Comparison of ENCODE assay signal across 8 cellular contexts in genomic region chr6:149233056-149233715, GRCh38.
DNase-seq lines count a peak whose midpoint lies in the region; ATAC-seq and TF ChIP-seq lines count a peak whose summit lies in the region.

No MANE protein-coding gene starts in this region.

- no peaks in the 10 kb centered on the region for H3K36me3 ChIP-seq in mammary epithelial cell (ENCODE audit: insufficient read depth, low read length)

- peaks cover 32% of the 10 kb centered on the region for H3K4me1 ChIP-seq in mammary epithelial cell (ENCODE audit: insufficient read depth, low read length)

- peaks cover 45% of the 10 kb centered on the region for H3K4me1 Mint-ChIP-seq in HFFc6 (ENCODE audit: low read depth)
- peaks cover 55% of the 10 kb centered on the region for H3K4me1 Mint-ChIP-seq in T-helper 2 cell treated with Interferon-gamma antibody and Interleukin-4, amounts not matched to agents 5 μg/mL and 100 μg/mL, for 36 hours (ENCODE audit: low read depth)
- peaks cover 54% of the 10 kb centered on the region for H3K4me1 Mint-ChIP-seq in osteocyte (ENCODE audit: unreplicated experiment)

- H3K27ac ChIP-seq in mammary epithelial cell (ENCODE audit: insufficient read depth, low read depth, low read length) = peak overlapping the region; percentile 77

- H3K36me3 Mint-ChIP-seq in HFFc6 (ENCODE audit: low read depth) = peaks cover 30% of the 10 kb centered on the region
- H3K36me3 Mint-ChIP-seq in T-helper 2 cell treated with Interferon-gamma antibody and Interleukin-4, amounts not matched to agents 5 μg/mL and 100 μg/mL, for 36 hours (ENCODE audit: low read depth) = peaks cover 21% of the 10 kb centered on the region
- peaks cover 2% of the 10 kb centered on the region for H3K36me3 Mint-ChIP-seq in osteocyte (ENCODE audit: unreplicated experiment)

- H3K9me3 ChIP-seq in mammary epithelial cell (replicated peaks; ENCODE audit: insufficient read depth, low read length) = peaks cover 2% of the 10 kb centered on the region

- H3K4me2 ChIP-seq in mammary epithelial cell (ENCODE audit: insufficient read depth, low read depth, low read length) = peak overlapping the region; percentile 81

- BruUV-seq in mammary epithelial cell (replicated peaks; lab: Mats Ljungman, UMichigan) = no TSS peak

- H3K4me3 ChIP-seq in mammary epithelial cell (replicated peaks in 1 of 3; ENCODE audit: insufficient read depth in 1 of 3, low read depth in 2 of 3, low read length in 3 of 3) = no peak overlapping the region

- H3K9me3 Mint-ChIP-seq in HFFc6 (peaks cover 24% of the 10 kb centered on the region), osteocyte (ENCODE audit: unreplicated experiment) (no peaks in the 10 kb centered on the region)
- peaks cover 20% of the 10 kb centered on the region for H3K9me3 Mint-ChIP-seq in T-helper 2 cell treated with Interferon-gamma antibody and Interleukin-4, amounts not matched to agents 5 μg/mL and 100 μg/mL, for 36 hours

- TF ChIP-seq CTCF in HFFc6 (IDR thresholded peaks at IDR 0.05) (no peak), mammary epithelial cell (conservative IDR thresholded peaks at IDR 0.05 in 1 of 2, IDR thresholded peaks at IDR 0.05 in 1 of 2; ENCODE audit: extremely low read depth in 1 of 2, insufficient read depth in 1 of 2, low read depth in 1 of 2, low read length in 2 of 2) (no peak), osteocyte (IDR thresholded peaks at IDR 0.05) (no peak), GM10248 (IDR thresholded peaks at IDR 0.05; ENCODE audit: control extremely low read depth, extremely low read depth, low read depth, missing control alignments) (no peak)

- ATAC-seq in Right ventricle myocardium superior (ENCODE audit: poor library complexity) (no peak), HG03521 (IDR thresholded peaks at IDR 0.05; ENCODE audit: unreplicated experiment) (no peak)

- no peaks in the 10 kb centered on the region for H4K20me1 ChIP-seq in mammary epithelial cell (ENCODE audit: insufficient read depth, low read length)

- CTCF ChIA-PET in mammary epithelial cell (lab: Charles Lee; ENCODE audit: low non-redundant PET) = no interaction called here
- CTCF ChIA-PET in GM10248 (lab: Yijun Ruan, JAX) = no interaction called here

- no peaks in the 10 kb centered on the region for H3K27me3 ChIP-seq in mammary epithelial cell (ENCODE audit: insufficient read depth, low read length)

- in situ Hi-C loops in mammary epithelial cell (cut with MboI; ENCODE audit: low sequenced_read_pairs in 2 of 2) = no loop called here

- H3K9ac ChIP-seq in mammary epithelial cell (ENCODE audit: insufficient read depth, low read length) = no peak overlapping the region

- 58% methylated on average over 5 of the region's 7 CpGs for WGBS in mammary epithelial cell (ENCODE audit: low coverage, missing lambda C conversion rate)

- H3K27ac Mint-ChIP-seq in HFFc6 (peak overlapping the region; percentile 86), osteocyte (ENCODE audit: unreplicated experiment) (peak overlapping the region; percentile 77)
- H3K27ac Mint-ChIP-seq in T-helper 2 cell treated with Interferon-gamma antibody and Interleukin-4, amounts not matched to agents 5 μg/mL and 100 μg/mL, for 36 hours = peak overlapping the region; percentile 96

- peak overlapping the region; percentile 4 for H2AFZ ChIP-seq in mammary epithelial cell (ENCODE audit: low read depth, low read length)

- H3K79me2 ChIP-seq in mammary epithelial cell (ENCODE audit: insufficient read depth, low read length) = no peaks in the 10 kb centered on the region

- peaks cover 41% of the 10 kb centered on the region for H3K27me3 Mint-ChIP-seq in HFFc6 (ENCODE audit: insufficient read depth)
- no peaks in the 10 kb centered on the region for H3K27me3 Mint-ChIP-seq in T-helper 2 cell treated with Interferon-gamma antibody and Interleukin-4, amounts not matched to agents 5 μg/mL and 100 μg/mL, for 36 hours (ENCODE audit: low read depth)
- H3K27me3 Mint-ChIP-seq in osteocyte (ENCODE audit: unreplicated experiment) = no peaks in the 10 kb centered on the region

- peak; percentile 98 for DNase-seq in HFFc6
- DNase-seq in T-helper 2 cell treated with Interferon-gamma antibody and Interleukin-4, amounts not matched to agents 5 μg/mL and 100 μg/mL, for 36 hours (ENCODE audit: low spot score) = peak; percentile 77
- DNase-seq in mammary epithelial cell = peak; percentile 94
- DNase-seq in osteocyte (ENCODE audit: extremely low spot score, unreplicated experiment) = no peak
- DNase-seq in Right ventricle myocardium superior = no peak
- no peak for DNase-seq in NCI-H2081 treated with DMSO at 0.1 percent for 48 hours (lab: John Stamatoyannopoulos, UW)
- DNase-seq in GM10248 (ENCODE audit: extremely low spot score) = no peak

- dilution Hi-C loops in mammary epithelial cell (cut with HindIII; ENCODE audit: low sequenced_read_pairs) = no loop called here

- POLR2A ChIA-PET in GM10248 (lab: Yijun Ruan, JAX) = no interaction called here

- intact Hi-C loops in mammary epithelial cell (cut with micrococcal nuclease) (no loop called here), Right ventricle myocardium superior (cut with DNase I) (no loop called here)

- peak overlapping the region; percentile 73 for H3K4me3 Mint-ChIP-seq in HFFc6
- H3K4me3 Mint-ChIP-seq in T-helper 2 cell treated with Interferon-gamma antibody and Interleukin-4, amounts not matched to agents 5 μg/mL and 100 μg/mL, for 36 hours = peak overlapping the region; percentile 81
- H3K4me3 Mint-ChIP-seq in osteocyte (ENCODE audit: unreplicated experiment) = no peak overlapping the region

Comparison
In these comparisons a context has a peak if more than half of its experiments do, and no peak if none do; other contexts are left out.
1. DNase-seq: peak in HFFc6 (single experiment), T-helper 2 cell treated with Interferon-gamma antibody and Interleukin-4, amounts not matched to agents 5 μg/mL and 100 μg/mL, for 36 hours (single experiment) and mammary epithelial cell (single experiment); none in osteocyte (single experiment), Right ventricle myocardium superior (single experiment), NCI-H2081 treated with DMSO at 0.1 percent for 48 hours (single experiment) and GM10248 (single experiment).
2. Peak in every context shown above with its lines, with median percentiles within 50 percentile points of each other: H3K27ac Mint-ChIP-seq.